In the genomic region with DNA sequence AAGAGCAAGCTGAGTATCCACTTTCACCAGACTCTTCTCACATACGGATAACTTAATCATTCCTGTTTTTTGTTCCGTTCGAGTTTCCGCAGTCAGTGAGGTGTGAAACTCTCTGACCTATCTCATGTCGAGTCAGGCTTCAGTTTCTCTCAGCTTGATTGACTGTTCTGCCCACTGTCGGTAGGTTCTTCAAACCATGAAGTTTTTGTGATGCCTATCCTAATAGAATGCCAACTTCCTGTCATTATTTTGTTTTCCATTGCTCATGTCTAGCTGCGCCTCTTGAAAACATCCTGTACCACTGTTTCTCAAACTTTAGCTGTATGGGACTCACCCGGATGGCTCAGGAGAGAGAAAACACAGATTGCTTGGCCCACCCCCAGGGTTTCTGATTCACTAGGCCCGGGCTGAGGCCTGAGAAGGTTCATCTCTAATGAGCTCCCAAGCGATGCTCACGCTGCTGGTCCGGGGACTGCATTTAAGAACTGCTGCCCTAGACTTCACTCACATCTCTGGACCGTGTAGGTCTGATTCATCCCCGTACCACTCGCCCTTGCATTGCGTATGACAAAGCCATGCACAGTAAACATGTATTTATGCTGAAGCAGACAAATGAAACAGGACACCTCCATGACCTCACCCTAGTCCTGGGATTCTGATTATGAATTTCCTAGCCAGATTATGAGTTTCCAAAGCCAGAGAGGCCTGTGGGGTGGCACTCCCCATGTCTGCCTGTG, we compare ENCODE assay signal across 19 cellular contexts.
"Had no signal": no experiment of that assay in that cellular context is flagged by ENCODE, and none has a peak within 500 bp of the region (broad histone marks: within the 10 kb centered on the region; RNA-seq: fewer than 3 reads in every experiment).

No MANE protein-coding gene starts in this region.

- H3K27ac Mint-ChIP-seq: activated CD8-positive, alpha-beta T cell treated with anti-CD3 and anti-CD28 coated beads for 36 hours; endodermal cell; naive B cell had no signal

- FAIRE-seq: islet of Langerhans had no signal

- H3K4me1 Mint-ChIP-seq: endodermal cell, naive B cell had no signal

- H3K27me3 ChIP-seq: cardiac muscle cell, gastroesophageal sphincter, transverse colon had no signal

- H3K36me3 Mint-ChIP-seq: naive B cell had no signal

- H3K4me1 ChIP-seq: gastroesophageal sphincter, transverse colon had no signal

- DNase-seq: activated CD4-positive, alpha-beta T cell treated with anti-CD3 and anti-CD28 coated beads for 4 hours; activated CD8-positive, alpha-beta T cell treated with anti-CD3 and anti-CD28 coated beads for 36 hours; activated effector memory CD4-positive, alpha-beta T cell treated with Interleukin-2 at 50 U/mL for 16 hours; activated naive CD4-positive, alpha-beta T cell treated with anti-CD3 and anti-CD28 coated beads, Interleukin-2, amount 50 U/mL, for 16 hours; activated T-cell treated with anti-CD3 and anti-CD28 coated beads, Interleukin-2, amount 50 U/mL, for 4 hours; endodermal cell; erythroblast; left ventricle myocardium inferior; naive B cell; posterior cingulate gyrus; right cardiac atrium; stimulated activated CD4-positive, alpha-beta T cell treated with anti-CD3 and anti-CD28 coated beads, Interleukin-15, amount 100 ng/mL, for 24 hours; stimulated activated CD4-positive, alpha-beta T cell treated with anti-CD3 and anti-CD28 coated beads, Interleukin-4, amount 100 ng/mL, for 24 hours; stimulated activated naive CD8-positive, alpha-beta T cell treated with anti-CD3 and anti-CD28 coated beads, Interleukin-15, Interleukin-2, amounts not matched to agents 100 U/mL and 50 U/mL, for 24 hours; transverse colon had no signal

- H3K36me3 ChIP-seq: cardiac muscle cell, gastroesophageal sphincter, left ventricle myocardium inferior, transverse colon had no signal

- H3K27ac ChIP-seq: cardiac muscle cell, gastroesophageal sphincter, left ventricle myocardium inferior, skin epidermis, transverse colon had no signal

- H3K9me3 ChIP-seq: gastroesophageal sphincter, left ventricle myocardium inferior, transverse colon had no signal

- H3K4me3 ChIP-seq: cardiac muscle cell, gastroesophageal sphincter, left ventricle myocardium inferior, skin epidermis, transverse colon had no signal

- H3K4me3 Mint-ChIP-seq: activated CD8-positive, alpha-beta T cell treated with anti-CD3 and anti-CD28 coated beads for 36 hours; activated T-cell treated with anti-CD3 and anti-CD28 coated beads, Interleukin-2, amount 50 U/mL, for 4 hours; endodermal cell; naive B cell had no signal

- H3K9me3 Mint-ChIP-seq: activated CD8-positive, alpha-beta T cell treated with anti-CD3 and anti-CD28 coated beads for 36 hours; activated T-cell treated with anti-CD3 and anti-CD28 coated beads, Interleukin-2, amount 50 U/mL, for 4 hours; endodermal cell had no signal

- ATAC-seq: activated CD8-positive, alpha-beta T cell treated with anti-CD3 and anti-CD28 coated beads for 36 hours; activated T-cell treated with anti-CD3 and anti-CD28 coated beads, Interleukin-2, amount 50 U/mL, for 4 hours; gastroesophageal sphincter; stimulated activated naive CD8-positive, alpha-beta T cell treated with anti-CD3 and anti-CD28 coated beads, Interleukin-15, Interleukin-2, amounts not matched to agents 100 U/mL and 50 U/mL, for 24 hours had no signal
